In genomic region chr3:30043156-30043555, GRCh38 we compare ENCODE assay signal across 21 cellular contexts.
DNase-seq lines count a peak whose midpoint lies in the region; ATAC-seq, FAIRE-seq and TF ChIP-seq lines count a peak whose summit lies in the region.
"Had no signal": no experiment of that assay in that cellular context is flagged by ENCODE, and none has a peak within 500 bp of the region (broad histone marks: within the 10 kb centered on the region; RNA-seq: fewer than 3 reads in every experiment).

No MANE protein-coding gene starts in this region.

- DNase-seq in A673 (ENCODE audit: low spot score), result peak; percentile 58
- no peak for DNase-seq in HFFc6
- no peak for DNase-seq in bronchial epithelial cell (ENCODE audit: low read depth)
- DNase-seq in myocyte (ENCODE audit: low read depth), result peak; percentile 61
- DNase-seq in CD1c-positive myeloid dendritic cell (ENCODE audit: extremely low spot score), result no peak
- no peak for DNase-seq in activated CD8-positive, alpha-beta memory T cell treated with anti-CD3 and anti-CD28 coated beads, Interleukin-2, amount 50 U/mL, for 4 hours
- DNase-seq in foreskin keratinocyte, result no peak
- DNase-seq: AML-193; CD4-positive, alpha-beta memory T cell; NCI-H1436 treated with DMSO at 0.1 percent for 48 hours; NCI-H2107; NCI-H345; NCI-H526 treated with DMSO at 0.1 percent for 48 hours; NK-92 treated with Interleukin-12 subunit alpha and Interleukin-12 subunit beta, amount 100 ng/mL, for 24 hours; OCI-M1 had no signal

- peaks cover 9% of the 10 kb centered on the region; the same call in 1 of the 2 replicates for H3K4me1 Mint-ChIP-seq in HFFc6 (ENCODE audit: low read depth)
- H3K4me1 Mint-ChIP-seq: CD4-positive, alpha-beta memory T cell had no signal

- H3K4me3 ChIP-seq in A673 (ENCODE audit: low read depth, low read length, poor library complexity, severe bottlenecking), result no peak overlapping the region
- H3K4me3 ChIP-seq in bronchial epithelial cell (ENCODE audit: low read depth, low read length), result no peak overlapping the region
- H3K4me3 ChIP-seq: SJCRH30 had no signal

- H3K36me3 Mint-ChIP-seq in HFFc6 (ENCODE audit: low read depth), result no peaks in the 10 kb centered on the region
- H3K36me3 Mint-ChIP-seq: CD4-positive, alpha-beta memory T cell; IgD-negative memory B cell had no signal

- no peak for ATAC-seq in HG02610 (IDR thresholded peaks at IDR 0.05; ENCODE audit: unreplicated experiment)
- no peak for ATAC-seq in foreskin keratinocyte

- no peaks in the 10 kb centered on the region for H3K27me3 ChIP-seq in A673 (replicated peaks; ENCODE audit: insufficient read depth, low read depth, low read length, poor library complexity)
- H3K27me3 ChIP-seq in bronchial epithelial cell (ENCODE audit: control insufficient read depth, insufficient read depth, low read length), result no peaks in the 10 kb centered on the region
- H3K27me3 ChIP-seq in foreskin keratinocyte, result peaks cover 1% of the 10 kb centered on the region
- H3K27me3 ChIP-seq: SJCRH30 had no signal

- POLR2A ChIA-PET in A673 (lab: Charles Lee; ENCODE audit: low non-redundant PET), result no interaction called here

- H3K4me1 ChIP-seq in A673 (ENCODE audit: insufficient read depth, low read length, poor library complexity, severe bottlenecking) (peaks cover 75% of the 10 kb centered on the region), foreskin keratinocyte (no peaks in the 10 kb centered on the region)

- no peak overlapping the region for H3K4me3 Mint-ChIP-seq in HFFc6
- H3K4me3 Mint-ChIP-seq: CD4-positive, alpha-beta memory T cell; IgD-negative memory B cell had no signal

- H3K36me3 ChIP-seq in A673 (ENCODE audit: insufficient read depth, low read length, poor library complexity, severe bottlenecking) (no peaks in the 10 kb centered on the region), bronchial epithelial cell (ENCODE audit: control insufficient read depth, insufficient read depth, low read length) (no peaks in the 10 kb centered on the region)
- H3K36me3 ChIP-seq: SJCRH30 had no signal

- no peak for TF ChIP-seq CTCF in A673 (conservative IDR thresholded peaks at IDR 0.05; ENCODE audit: low read depth, low read length)
- TF ChIP-seq CTCF in HFFc6 (IDR thresholded peaks at IDR 0.05), result no peak
- no peak for TF ChIP-seq CTCF in bronchial epithelial cell (IDR thresholded peaks at IDR 0.05; ENCODE audit: insufficient read depth, low read length, severe bottlenecking)
- no peak for TF ChIP-seq CTCF in foreskin keratinocyte (conservative IDR thresholded peaks at IDR 0.05)

- intact Hi-C loops in A673 (cut with micrococcal nuclease; ENCODE audit: unreplicated experiment), result loop anchor here (2.0 to 10.0 kb wide), 4 partner anchors 70 to 1090 kb away; no protein-coding TSS in a partner anchor

- peak overlapping the region; percentile 17; the same call in 1 of the 2 replicates for H3K27ac Mint-ChIP-seq in HFFc6
- H3K27ac Mint-ChIP-seq: CD4-positive, alpha-beta memory T cell; IgD-negative memory B cell had no signal

- no peaks in the 10 kb centered on the region for H3K9me3 Mint-ChIP-seq in HFFc6
- H3K9me3 Mint-ChIP-seq: CD4-positive, alpha-beta memory T cell had no signal

- FAIRE-seq in bronchial epithelial cell (lab: Jason Lieb, UNC), result peak; percentile 47
- FAIRE-seq: A204.1, H54 had no signal

- peak overlapping the region; percentile 81 for H3K27ac ChIP-seq in A673 (ENCODE audit: low read depth, low read length, poor library complexity, severe bottlenecking)
- no peak overlapping the region for H3K27ac ChIP-seq in foreskin keratinocyte
- H3K27ac ChIP-seq: RWPE1, SJCRH30 had no signal

- no TSS peak for BruUV-seq in A673 (replicated peaks; lab: Mats Ljungman, UMichigan)

- H3K9me3 ChIP-seq in A673 (ENCODE audit: low read depth, low read length, poor library complexity, severe bottlenecking), result peaks cover 13% of the 10 kb centered on the region
- H3K9me3 ChIP-seq: SJCRH30 had no signal

- CTCF ChIA-PET in A673 (lab: Charles Lee), result interaction anchor here (0.9 to 2.3 kb wide), 6 partner anchors 30 to 709 kb away, joined by 3 to 33 read pairs (median 5); no protein-coding TSS in a partner anchor

- no peaks in the 10 kb centered on the region for H3K27me3 Mint-ChIP-seq in HFFc6 (ENCODE audit: insufficient read depth)

Comparison
In these comparisons a context has a peak if more than half of its experiments do, and no peak if none do; other contexts are left out.
1. DNase-seq: peak in A673 (single experiment) and myocyte (single experiment); none in HFFc6 (single experiment), bronchial epithelial cell (single experiment), CD1c-positive myeloid dendritic cell (single experiment), activated CD8-positive, alpha-beta memory T cell treated with anti-CD3 and anti-CD28 coated beads, Interleukin-2, amount 50 U/mL, for 4 hours (single experiment) and foreskin keratinocyte (0 of 2).